Comparison of ENCODE assay signal across 11 cellular contexts in the genomic region with DNA sequence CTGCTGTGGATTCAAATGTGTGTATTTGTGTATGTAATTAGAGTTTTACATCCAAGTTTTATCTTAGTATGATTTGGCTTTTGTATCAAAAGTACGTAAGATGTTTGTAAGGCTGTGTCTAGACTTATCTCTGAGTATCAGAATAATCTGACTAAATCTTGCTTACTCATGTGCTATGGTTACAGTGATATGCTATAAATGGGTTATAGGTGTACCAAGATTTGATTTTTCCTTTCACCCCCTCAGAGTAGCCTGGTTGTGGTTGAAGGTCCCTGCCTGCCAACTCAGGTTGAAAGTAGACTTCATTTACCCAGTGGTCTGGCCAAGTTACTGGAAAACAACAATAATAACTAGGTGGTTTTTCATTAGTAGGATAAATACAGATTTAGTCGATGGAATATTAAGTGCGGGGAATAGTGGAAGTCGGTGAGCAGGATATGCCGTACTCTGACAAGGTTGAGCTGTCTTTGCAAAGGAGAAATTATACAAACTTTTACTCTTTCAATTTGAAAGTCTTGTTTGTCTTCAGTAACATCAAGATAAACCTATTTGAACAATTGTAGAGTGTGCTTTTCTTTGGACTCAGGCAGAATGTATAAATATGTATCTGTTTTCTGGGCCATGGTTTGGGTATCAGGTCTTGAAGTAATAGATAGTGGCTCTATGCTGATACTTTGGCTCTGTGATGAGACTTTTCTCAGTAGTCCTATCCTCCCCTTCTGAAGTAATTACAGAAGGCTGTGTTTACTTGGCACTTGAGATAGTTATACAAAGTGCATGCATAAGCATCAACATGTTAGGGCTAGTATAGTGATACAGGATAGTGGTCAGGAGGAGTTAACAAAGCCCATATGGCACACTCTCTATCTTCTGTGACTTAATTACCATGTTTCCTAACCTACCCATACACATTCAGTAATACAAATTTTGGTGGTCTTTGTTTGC. TPM values are rescaled to one million over a fixed set of nuclear protein-coding genes. Genes with fewer than 3 reads are reported as not detected.
DNase-seq lines count a peak whose midpoint lies in the region; ATAC-seq lines count a peak whose summit lies in the region.
"Had no signal": no experiment of that assay in that cellular context is flagged by ENCODE, and none has a peak within 500 bp of the region (broad histone marks: within the 10 kb centered on the region; RNA-seq: fewer than 3 reads in every experiment).

No MANE protein-coding gene starts in this region.

- ATAC-seq in GM18508 (IDR thresholded peaks at IDR 0.05; ENCODE audit: insufficient read depth, unreplicated experiment): peak; percentile 62
- ATAC-seq in GM21576 (IDR thresholded peaks at IDR 0.05; ENCODE audit: unreplicated experiment): peak; percentile 53
- peak; percentile 58 for ATAC-seq in HG03565 (IDR thresholded peaks at IDR 0.05; ENCODE audit: unreplicated experiment)
- peak; percentile 52 for ATAC-seq in esophagus mucosa
- no peak for ATAC-seq in GM19452 (IDR thresholded peaks at IDR 0.05; ENCODE audit: unreplicated experiment)

- no peak for DNase-seq in T-helper 1 cell
- no peak for DNase-seq in caudate nucleus (lab: John Stamatoyannopoulos, UW)
- DNase-seq: activated naive CD4-positive, alpha-beta T cell; posterior cingulate gyrus; WERI-Rb-1 had no signal

- H3K27ac ChIP-seq in caudate nucleus (ENCODE audit: low read depth, low read length): no peak overlapping the region
- H3K27ac ChIP-seq: coronary artery, WERI-Rb-1 had no signal

RNA-seq across cellular contexts. Expression of a gene that starts 23.7 kb away (rescaled TPM):
- total RNA-seq in esophagus mucosa: 42.4 TPM
